Comparison of ENCODE assay signal across 27 cellular contexts in genomic region chr18:49098386-49098785, GRCh38.
DNase-seq lines count a peak whose midpoint lies in the region; ATAC-seq and TF ChIP-seq lines count a peak whose summit lies in the region.
"Had no signal": no experiment of that assay in that cellular context is flagged by ENCODE, and none has a peak within 500 bp of the region (broad histone marks: within the 10 kb centered on the region; RNA-seq: fewer than 3 reads in every experiment).

No MANE protein-coding gene starts in this region.

- no peak overlapping the region for H3K4me2 ChIP-seq in mesendoderm (ENCODE audit: low read length)
- no peak overlapping the region for H3K4me2 ChIP-seq in osteoblast (ENCODE audit: insufficient read depth, low read length)
- H3K4me2 ChIP-seq: hepatocyte had no signal

- H3K27ac ChIP-seq in VCaP (peak overlapping the region; percentile 73; the same call in 1 of the 2 replicates), mesendoderm (ENCODE audit: low read depth, low read length) (no peak overlapping the region), osteoblast (ENCODE audit: low read depth, low read length) (no peak overlapping the region)
- H3K27ac ChIP-seq: hepatocyte, Peyer's patch, SJCRH30, spleen, uterus had no signal

- H3K4me1 Mint-ChIP-seq in glutamatergic neuron (ENCODE audit: low read depth, unreplicated experiment): peaks cover 2% of the 10 kb centered on the region
- H3K4me1 Mint-ChIP-seq: stimulated activated memory B cell treated with anti-CD40 and anti-IgM and Interleukin-4, amounts not matched to agents 10 μg/mL and 1 μg/mL and 100 μg/mL, for 72 hours had no signal

- no peaks in the 10 kb centered on the region for H4K20me1 ChIP-seq in osteoblast (ENCODE audit: insufficient read depth, low read length)

- H2BK120ac ChIP-seq in mesendoderm (ENCODE audit: low read depth, low read length): no peak overlapping the region

- intact Hi-C loops in left ventricle myocardium superior (cut with micrococcal nuclease) (no loop called here), left cardiac atrium (cut with DNase I) (loop anchor here in 1 of 2 donors (10.0 kb wide), 1 partner anchor 64 kb away; no protein-coding TSS in a partner anchor)

- no peaks in the 10 kb centered on the region for H3K27me3 ChIP-seq in mesendoderm (ENCODE audit: insufficient read depth, low read length, poor library complexity)
- no peaks in the 10 kb centered on the region for H3K27me3 ChIP-seq in osteoblast (ENCODE audit: insufficient read depth, low read length)
- H3K27me3 ChIP-seq: hepatocyte, Peyer's patch, SJCRH30, spleen, uterus had no signal

- no peaks in the 10 kb centered on the region for H3K27me3 Mint-ChIP-seq in glutamatergic neuron (ENCODE audit: unreplicated experiment)
- H3K27me3 Mint-ChIP-seq: activated CD4-positive, alpha-beta T cell treated with anti-CD3 and anti-CD28 coated beads for 36 hours; stimulated activated memory B cell treated with anti-CD40 and anti-IgM and Interleukin-4, amounts not matched to agents 10 μg/mL and 1 μg/mL and 100 μg/mL, for 72 hours had no signal

- no peak overlapping the region for H3K4me3 Mint-ChIP-seq in glutamatergic neuron (ENCODE audit: unreplicated experiment)
- H3K4me3 Mint-ChIP-seq: activated CD4-positive, alpha-beta T cell treated with anti-CD3 and anti-CD28 coated beads for 36 hours; CD14-positive monocyte; stimulated activated memory B cell treated with anti-CD40 and anti-IgM and Interleukin-4, amounts not matched to agents 10 μg/mL and 1 μg/mL and 100 μg/mL, for 72 hours had no signal

- no CpG with 5 or more reads among the region's 4 CpGs for WGBS in mesendoderm (ENCODE audit: extremely low coverage, insufficient coverage, low lambda C conversion rate)

- H3K4me1 ChIP-seq in mesendoderm (ENCODE audit: control insufficient read depth, low read depth, low read length) (no peaks in the 10 kb centered on the region), osteoblast (ENCODE audit: insufficient read depth, low read length) (peaks cover 34% of the 10 kb centered on the region)
- H3K4me1 ChIP-seq: Peyer's patch, spleen, uterus had no signal

- no peak overlapping the region for H3K18ac ChIP-seq in mesendoderm (ENCODE audit: low read length)

- H3K79me1 ChIP-seq in mesendoderm (ENCODE audit: low read length): no peaks in the 10 kb centered on the region

- TF ChIP-seq CTCF in VCaP (conservative IDR thresholded peaks at IDR 0.05) (no peak), glutamatergic neuron (IDR thresholded peaks at IDR 0.05; ENCODE audit: partially characterized antibody, unreplicated experiment) (no peak), osteoblast (IDR thresholded peaks at IDR 0.05; ENCODE audit: extremely low read depth, low read depth, low read length) (no peak)

- H3K4ac ChIP-seq in mesendoderm (ENCODE audit: low read depth, low read length): no peak overlapping the region

- no peaks in the 10 kb centered on the region for H3K9me3 Mint-ChIP-seq in glutamatergic neuron (ENCODE audit: unreplicated experiment)
- H3K9me3 Mint-ChIP-seq: stimulated activated memory B cell treated with anti-CD40 and anti-IgM and Interleukin-4, amounts not matched to agents 10 μg/mL and 1 μg/mL and 100 μg/mL, for 72 hours had no signal

- H3K79me2 ChIP-seq in mesendoderm (ENCODE audit: control insufficient read depth, insufficient read depth, low read length) (no peaks in the 10 kb centered on the region), osteoblast (ENCODE audit: insufficient read depth, low read length) (no peaks in the 10 kb centered on the region)
- H3K79me2 ChIP-seq: hepatocyte had no signal

- no peak overlapping the region for H2AK5ac ChIP-seq in mesendoderm (ENCODE audit: low read length)

- no peak overlapping the region for H2BK5ac ChIP-seq in mesendoderm (ENCODE audit: low read length)

- H3K27ac Mint-ChIP-seq in glutamatergic neuron (ENCODE audit: unreplicated experiment): no peak overlapping the region
- H3K27ac Mint-ChIP-seq: activated CD4-positive, alpha-beta T cell treated with anti-CD3 and anti-CD28 coated beads for 36 hours; CD14-positive monocyte; stimulated activated memory B cell treated with anti-CD40 and anti-IgM and Interleukin-4, amounts not matched to agents 10 μg/mL and 1 μg/mL and 100 μg/mL, for 72 hours had no signal

- H3K4me3 ChIP-seq in mesendoderm (ENCODE audit: low read length) (no peak overlapping the region), osteoblast (ENCODE audit: insufficient read depth, low read length) (no peak overlapping the region)
- H3K4me3 ChIP-seq: hepatocyte, Peyer's patch, SJCRH30, spleen, uterus had no signal

- no peaks in the 10 kb centered on the region for H3K36me3 Mint-ChIP-seq in glutamatergic neuron (ENCODE audit: unreplicated experiment)

- ATAC-seq in left ventricle myocardium superior: peak; percentile 35
- no peak for ATAC-seq in left cardiac atrium
- no peak for ATAC-seq in HG02571 (IDR thresholded peaks at IDR 0.05; ENCODE audit: unreplicated experiment)
- ATAC-seq: activated CD4-positive, alpha-beta T cell treated with anti-CD3 and anti-CD28 coated beads for 36 hours; stimulated activated memory B cell treated with anti-CD40 and anti-IgM and Interleukin-4, amounts not matched to agents 10 μg/mL and 1 μg/mL and 100 μg/mL, for 72 hours had no signal

- H4K5ac ChIP-seq in mesendoderm (ENCODE audit: low read length): no peak overlapping the region

- no peak overlapping the region for H3K56ac ChIP-seq in mesendoderm (ENCODE audit: low read length)

- DNase-seq in left ventricle myocardium superior (no peak), left cardiac atrium (no peak), mesendoderm (peak; percentile 10), glutamatergic neuron (no peak), DMS53 treated with DMSO at 0.1 percent for 48 hours (lab: John Stamatoyannopoulos, UW; ENCODE audit: unreplicated experiment) (no peak), osteoblast (ENCODE audit: insufficient read length, low spot score, missing footprints) (no peak)
- DNase-seq: activated CD4-positive, alpha-beta T cell treated with anti-CD3 and anti-CD28 coated beads for 36 hours; activated CD8-positive, alpha-beta memory T cell treated with anti-CD3 and anti-CD28 coated beads for 24 hours; activated gamma-delta T cell; activated T-cell treated with anti-CD3 and anti-CD28 coated beads, Interleukin-2, amount 50 U/mL, for 1 hour; Calu3; erythroblast; Karpas-422; mammary epithelial cell; NCI-H1694 treated with DMSO at 0.1 percent for 48 hours; NK-92 treated with Interleukin-12 subunit alpha and Interleukin-12 subunit beta, amount 100 ng/mL, for 24 hours; Peyer's patch; SJCRH30; spleen; stimulated activated CD4-positive, alpha-beta T cell treated with anti-CD3 and anti-CD28 coated beads, Interleukin-4, amount 100 ng/mL, for 1 hour; T-helper 1 cell; uterus had no signal

- no peak overlapping the region for H4K8ac ChIP-seq in mesendoderm (ENCODE audit: low read depth, low read length)

- H3K9me3 ChIP-seq in osteoblast (ENCODE audit: low read depth, low read length): no peaks in the 10 kb centered on the region
- H3K9me3 ChIP-seq: Peyer's patch, SJCRH30, spleen, uterus had no signal

- no peak overlapping the region for H2BK15ac ChIP-seq in mesendoderm (replicated peaks; ENCODE audit: low read depth)

- no peaks in the 10 kb centered on the region for H3K36me3 ChIP-seq in mesendoderm (ENCODE audit: control insufficient read depth, insufficient read depth, low read length)
- H3K36me3 ChIP-seq in osteoblast (ENCODE audit: insufficient read depth, low read length): no peaks in the 10 kb centered on the region
- H3K36me3 ChIP-seq: Peyer's patch, SJCRH30, uterus had no signal

- H3K23ac ChIP-seq in mesendoderm (ENCODE audit: low read length): no peak overlapping the region

- no peak overlapping the region for H3K9ac ChIP-seq in mesendoderm (ENCODE audit: low read length)

- no peak overlapping the region for H2AFZ ChIP-seq in osteoblast (ENCODE audit: low read length)
- H2AFZ ChIP-seq: hepatocyte had no signal
